ENCODE assay signal across 16 cellular contexts in the genomic region with DNA sequence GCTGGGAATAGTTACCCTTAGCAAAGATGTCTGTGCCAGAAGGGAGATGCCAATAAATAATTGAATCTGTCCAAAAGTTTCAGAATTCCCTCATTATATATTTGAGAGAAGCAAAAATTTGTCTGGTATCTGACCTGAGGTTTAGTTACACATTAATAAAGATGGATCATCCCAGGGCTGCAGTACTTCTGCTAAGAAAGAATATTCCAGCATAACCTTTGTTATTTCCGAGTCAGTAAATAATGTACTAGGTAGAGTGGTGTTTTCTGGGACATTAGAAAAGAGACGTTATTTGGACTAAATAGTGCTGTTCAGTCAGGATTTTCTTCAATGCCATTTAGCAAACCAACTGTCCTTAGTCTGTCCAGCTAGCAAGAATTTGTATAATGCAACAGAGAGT. TPM values are rescaled to one million over a fixed set of nuclear protein-coding genes. Genes with fewer than 3 reads are reported as not detected.
A peak's percentile ranks its signal among the peaks of the same experiment; 100 is the strongest.
DNase-seq lines count a peak whose midpoint lies in the region; ATAC-seq, FAIRE-seq and TF ChIP-seq lines count a peak whose summit lies in the region.
"Had no signal": no experiment of that assay in that cellular context is flagged by ENCODE, and none has a peak within 500 bp of the region (broad histone marks: within the 10 kb centered on the region; RNA-seq: fewer than 3 reads in every experiment).

No MANE protein-coding gene starts in this region.

- peaks cover 9% of the 10 kb centered on the region for H3K36me3 Mint-ChIP-seq in effector memory CD8-positive, alpha-beta T cell (ENCODE audit: insufficient read depth)

- no peak for TF ChIP-seq CTCF in Panc1 (IDR thresholded peaks at IDR 0.05)

- no peak overlapping the region for H3K4ac ChIP-seq in mesenchymal stem cell (ENCODE audit: low read depth in 1 of 2, low read length in 2 of 2)

- intact Hi-C loops in Panc1 (cut with micrococcal nuclease; ENCODE audit: unreplicated experiment): no loop called here

- DNase-seq in Panc1 (ENCODE audit: low read depth, low spot score) (no peak), mesenchymal stem cell (no peak), substantia nigra (lab: John Stamatoyannopoulos, UW) (no peak), NCI-H510A (lab: John Stamatoyannopoulos, UW) (no peak), NCI-H748 (lab: John Stamatoyannopoulos, UW; ENCODE audit: unreplicated experiment) (no peak), GM12891 (ENCODE audit: insufficient read length, low spot score) (no peak)
- DNase-seq in effector memory CD8-positive, alpha-beta T cell: no peak
- DNase-seq: activated CD4-positive, alpha-beta T cell treated with anti-CD3 and anti-CD28 coated beads for 48 hours; activated naive CD4-positive, alpha-beta T cell treated with anti-CD3 and anti-CD28 coated beads, Interleukin-2, amount 10 ng/mL, durations not matched to agents 7 days and 5 days; BE2C; KG1; NCI-H1048; NCI-H2171 treated with DMSO at 0.1 percent for 48 hours; nephron progenitor cell; T-helper 9 cell had no signal

- no peak overlapping the region for H2AK5ac ChIP-seq in mesenchymal stem cell (ENCODE audit: low read length, severe bottlenecking)

- CTCF ChIA-PET in Panc1 (lab: Charles Lee): no interaction called here

- TF ChIP-seq POLR2A in GM12891 (IDR thresholded peaks at IDR 0.05; ENCODE audit: low read depth, low read length): no peak

- 100% methylated on average over 2 of the region's 2 CpGs for WGBS in mesenchymal stem cell

- H3K27ac ChIP-seq in Panc1 (ENCODE audit: low read length) (no peak overlapping the region), mesenchymal stem cell (ENCODE audit: low read length, poor library complexity, severe bottlenecking) (peak overlapping the region; percentile 66), substantia nigra (ENCODE audit: low read depth, low read length, poor library complexity, severe bottlenecking) (peak overlapping the region; percentile 81)

- H3K79me1 ChIP-seq in mesenchymal stem cell (replicated peaks; ENCODE audit: low read length, poor library complexity, severe bottlenecking): no peaks in the 10 kb centered on the region

- no peak overlapping the region for H2BK5ac ChIP-seq in mesenchymal stem cell (ENCODE audit: low read depth, low read length, poor library complexity, severe bottlenecking)

- ATAC-seq in Panc1: no peak
- ATAC-seq in effector memory CD8-positive, alpha-beta T cell (replicated peaks): no peak

- no peak overlapping the region for H2BK15ac ChIP-seq in mesenchymal stem cell (ENCODE audit: low read depth, poor library complexity, severe bottlenecking)

- no peak overlapping the region for H4K8ac ChIP-seq in mesenchymal stem cell (ENCODE audit: low read length)

- no peaks in the 10 kb centered on the region for H3K27me3 Mint-ChIP-seq in effector memory CD8-positive, alpha-beta T cell
- H3K27me3 Mint-ChIP-seq: activated naive CD4-positive, alpha-beta T cell treated with anti-CD3 and anti-CD28 coated beads, Interleukin-2, amount 10 ng/mL, durations not matched to agents 7 days and 5 days had no signal

- no peak overlapping the region for H3K18ac ChIP-seq in mesenchymal stem cell (ENCODE audit: low read depth in 1 of 2, low read length in 2 of 2)

- no peak overlapping the region for H3K14ac ChIP-seq in mesenchymal stem cell (ENCODE audit: low read length in 2 of 2)

- H3K4me3 ChIP-seq in Panc1 (ENCODE audit: low read depth in 2 of 2, low read length in 2 of 2): no peak overlapping the region
- H3K4me3 ChIP-seq in mesenchymal stem cell (ENCODE audit: insufficient read depth in 1 of 2, low read depth in 1 of 2, low read length in 2 of 2): no peak overlapping the region

- H3K27ac Mint-ChIP-seq in effector memory CD8-positive, alpha-beta T cell: peak overlapping the region; percentile 59 to 86
- H3K27ac Mint-ChIP-seq: activated naive CD4-positive, alpha-beta T cell treated with anti-CD3 and anti-CD28 coated beads, Interleukin-2, amount 10 ng/mL, durations not matched to agents 7 days and 5 days; nephron progenitor cell had no signal

- POLR2A ChIA-PET in Panc1 (lab: Charles Lee): no interaction called here

- no peak overlapping the region for H2BK120ac ChIP-seq in mesenchymal stem cell (ENCODE audit: low read depth, low read length)

- H3K9me3 ChIP-seq in Panc1 (ENCODE audit: control insufficient read depth, insufficient read depth, low read depth, low read length) (no peaks in the 10 kb centered on the region), mesenchymal stem cell (ENCODE audit: control insufficient read depth, low read length) (no peaks in the 10 kb centered on the region)
- H3K9me3 ChIP-seq: BE2C had no signal

- in situ Hi-C loops in Panc1 (cut with HindIII; ENCODE audit: low pct_unique_long_range_greater_than_20kb, low sequenced_read_pairs): no loop called here

- H3K4me1 ChIP-seq in Panc1 (ENCODE audit: control insufficient read depth, insufficient read depth, low read length) (peaks cover 2% of the 10 kb centered on the region; the same call in 1 of the 2 replicates), mesenchymal stem cell (ENCODE audit: control insufficient read depth, insufficient read depth, low read depth, low read length) (peaks cover 21% of the 10 kb centered on the region)

- no peaks in the 10 kb centered on the region for H3K9me3 Mint-ChIP-seq in effector memory CD8-positive, alpha-beta T cell
- H3K9me3 Mint-ChIP-seq: activated naive CD4-positive, alpha-beta T cell treated with anti-CD3 and anti-CD28 coated beads, Interleukin-2, amount 10 ng/mL, durations not matched to agents 7 days and 5 days; nephron progenitor cell had no signal

- H3K27me3 ChIP-seq in Panc1 (ENCODE audit: control insufficient read depth, insufficient read depth, low read length): no peaks in the 10 kb centered on the region
- H3K27me3 ChIP-seq in mesenchymal stem cell (ENCODE audit: control insufficient read depth in 1 of 2, insufficient read depth in 1 of 2, low read length in 2 of 2): no peaks in the 10 kb centered on the region
- H3K27me3 ChIP-seq: BE2C had no signal

- H4K91ac ChIP-seq in mesenchymal stem cell (ENCODE audit: low read length): no peak overlapping the region

- H3K36me3 ChIP-seq in Panc1 (ENCODE audit: control insufficient read depth, insufficient read depth, low read length) (no peaks in the 10 kb centered on the region), mesenchymal stem cell (ENCODE audit: control insufficient read depth in 1 of 2, insufficient read depth in 2 of 2, low read depth in 1 of 2, low read length in 2 of 2) (peaks cover 0 to 3% of the 10 kb centered on the region in 2 experiments)
- H3K36me3 ChIP-seq: BE2C had no signal

- no peak overlapping the region for H3K4me2 ChIP-seq in mesenchymal stem cell (ENCODE audit: low read length, poor library complexity, severe bottlenecking)

- H3K23ac ChIP-seq in mesenchymal stem cell (ENCODE audit: low read length in 2 of 2): no peak overlapping the region

- H3K4me3 Mint-ChIP-seq in effector memory CD8-positive, alpha-beta T cell: no peak overlapping the region
- H3K4me3 Mint-ChIP-seq: activated naive CD4-positive, alpha-beta T cell treated with anti-CD3 and anti-CD28 coated beads, Interleukin-2, amount 10 ng/mL, durations not matched to agents 7 days and 5 days; nephron progenitor cell had no signal

- H3K4me1 Mint-ChIP-seq in effector memory CD8-positive, alpha-beta T cell (ENCODE audit: low read depth in 2 of 2): peaks cover 42 to 66% of the 10 kb centered on the region in 2 donors

- no peak overlapping the region for H3K9ac ChIP-seq in mesenchymal stem cell (ENCODE audit: low read length)

- BruUV-seq in Panc1 (replicated peaks; lab: Mats Ljungman, UMichigan): TSS peak; percentile 7

- no peak for FAIRE-seq in GM12891 (lab: Jason Lieb, UNC)
- FAIRE-seq: H54 had no signal

- no peak overlapping the region for H2AFZ ChIP-seq in mesenchymal stem cell (ENCODE audit: low read depth, low read length)

- no peak overlapping the region for H2BK12ac ChIP-seq in mesenchymal stem cell (ENCODE audit: low read length in 2 of 2)

TF ChIP-seq in GM12891, 5 proteins besides CTCF, POLR2A, EP300 and RAD21:
- no peak for TF ChIP-seq SPI1 (IDR thresholded peaks at IDR 0.05; ENCODE audit: low read depth, low read length)
- no peak for TF ChIP-seq POU2F2 (IDR thresholded peaks at IDR 0.05; ENCODE audit: low read depth, low read length)
- TF ChIP-seq TAF1 (IDR thresholded peaks at IDR 0.05; ENCODE audit: low read depth, low read length): no peak
- no peak for TF ChIP-seq POLR2AphosphoS5 (IDR thresholded peaks at IDR 0.05; ENCODE audit: low read depth, low read length)
- TF ChIP-seq PAX5 (IDR thresholded peaks at IDR 0.05; ENCODE audit: insufficient read depth, low read length, severe bottlenecking): no peak

RNA-seq across cellular contexts. Expression of gene ADD1, which starts 26.5 kb away (rescaled TPM):
- 158 TPM for total RNA-seq in Panc1 (2021; ENCODE audit: unreplicated experiment)
- 126 TPM for polyA plus RNA-seq in Panc1 (2012; ENCODE audit: insufficient read length)
- 336 TPM for polyA plus RNA-seq in mesenchymal stem cell (2013, experiment 1 of 2)
- polyA plus RNA-seq in mesenchymal stem cell (2013, experiment 2 of 2): 331 TPM
- 112 TPM for polyA plus RNA-seq in GM12891 (2012; ENCODE audit: low read depth, missing spikeins)
